In genomic region chr9:64057553-64057952, GRCh38 we compare ENCODE assay signal across 9 cellular contexts.
"Had no signal": no experiment of that assay in that cellular context is flagged by ENCODE, and none has a peak within 500 bp of the region (broad histone marks: within the 10 kb centered on the region; RNA-seq: fewer than 3 reads in every experiment).

No MANE protein-coding gene starts in this region.

- H3K9me3 ChIP-seq: HAP-1 had no signal

- ATAC-seq: GM23338, HCT116 had no signal

- H2AFZ ChIP-seq: GM23248, GM23338 had no signal

- H3K36me3 ChIP-seq: HAP-1 had no signal

- H3K4me1 ChIP-seq: HAP-1 had no signal

- H3K4me2 ChIP-seq: GM23338 had no signal

- H3K27ac ChIP-seq: GM23248 had no signal

- H3K4me3 ChIP-seq: GM23248, GM23338, HAP-1 had no signal

- H3K9ac ChIP-seq: GM23248 had no signal

- DNase-seq: GM23248, GOT3, H7, H9, HCEC 1CT, HFFc6 had no signal
